Comparison of ENCODE assay signal across 8 cellular contexts in the genomic region with DNA sequence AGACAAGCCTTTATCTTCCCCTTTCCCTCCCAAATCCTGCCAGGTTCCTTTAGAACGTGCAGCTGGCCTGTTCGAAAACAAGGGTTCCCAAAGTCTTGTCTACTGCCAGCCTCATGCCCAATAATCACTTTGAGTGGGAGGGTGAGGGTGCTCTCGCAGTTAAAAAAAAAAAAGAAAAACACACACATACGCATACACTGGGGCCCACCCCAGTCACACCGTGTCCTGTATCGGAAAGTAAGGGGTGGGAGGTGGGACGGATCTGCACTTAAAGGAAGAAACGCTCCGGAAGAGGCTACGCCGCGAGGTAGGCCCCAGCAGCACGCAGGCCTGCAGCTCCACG. TPM values are rescaled to one million over a fixed set of nuclear protein-coding genes. Genes with fewer than 3 reads are reported as not detected.
DNase-seq lines count a peak whose midpoint lies in the region; ATAC-seq and TF ChIP-seq lines count a peak whose summit lies in the region.

No MANE protein-coding gene starts in this region.

- H3K4me3 ChIP-seq in GM23338 = peak overlapping the region; percentile 93
- peak overlapping the region; percentile 96 for H3K4me3 ChIP-seq in OCI-LY3 (ENCODE audit: low read length)

- H3K9me3 Mint-ChIP-seq in GM23338 = no peaks in the 10 kb centered on the region; the same call in 2 of the 3 replicates
- H3K9me3 Mint-ChIP-seq in central memory CD8-positive, alpha-beta T cell = no peaks in the 10 kb centered on the region
- H3K9me3 Mint-ChIP-seq in natural killer cell treated with Interleukin-12 subunit alpha and Interleukin-12 subunit beta and Interleukin-15 and Interleukin-18, amount 100 ng/mL, for 72 hours = no peaks in the 10 kb centered on the region

- H3K27me3 ChIP-seq in GM23338 (ENCODE audit: insufficient read depth) (no peaks in the 10 kb centered on the region), OCI-LY3 (ENCODE audit: low read depth, low read length) (no peaks in the 10 kb centered on the region)

- H4K20me1 ChIP-seq in GM23338 (replicated peaks; ENCODE audit: insufficient read depth) = peaks cover 20% of the 10 kb centered on the region
- peaks cover 22% of the 10 kb centered on the region for H4K20me1 ChIP-seq in OCI-LY3 (ENCODE audit: insufficient read depth, low read length)

- DNase-seq in GF-D8 (lab: John Stamatoyannopoulos, UW) (peak; percentile 80), GM23338 (ENCODE audit: low spot score) (peak; percentile 42), iPS-NIHi11 (ENCODE audit: low spot score) (no peak), globus pallidus (ENCODE audit: low spot score) (no peak), dedifferentiated amniotic fluid mesenchymal stem cell (ENCODE audit: extremely low spot score) (no peak)
- no peak for DNase-seq in central memory CD8-positive, alpha-beta T cell (ENCODE audit: low spot score in 2 of 2)
- DNase-seq in natural killer cell treated with Interleukin-12 subunit alpha and Interleukin-12 subunit beta and Interleukin-15 and Interleukin-18, amount 100 ng/mL, for 72 hours (ENCODE audit: low spot score) = peak; percentile 70

- no peaks in the 10 kb centered on the region for H3F3A ChIP-seq in GM23338 (replicated peaks; ENCODE audit: low read depth)

- no peaks in the 10 kb centered on the region for H3K27me3 Mint-ChIP-seq in GM23338 (ENCODE audit: insufficient read depth, low read depth, poor library complexity)
- H3K27me3 Mint-ChIP-seq in central memory CD8-positive, alpha-beta T cell = no peaks in the 10 kb centered on the region
- H3K27me3 Mint-ChIP-seq in natural killer cell treated with Interleukin-12 subunit alpha and Interleukin-12 subunit beta and Interleukin-15 and Interleukin-18, amount 100 ng/mL, for 72 hours = no peaks in the 10 kb centered on the region

- peak; percentile 5 for ATAC-seq in GM23338
- peak; percentile 55 for ATAC-seq in central memory CD8-positive, alpha-beta T cell (replicated peaks; ENCODE audit: extremely low read depth, poor library complexity, severe bottlenecking)
- peak in 1 of 2 donors; percentile 74 for ATAC-seq in natural killer cell treated with Interleukin-12 subunit alpha and Interleukin-12 subunit beta and Interleukin-15 and Interleukin-18, amount 100 ng/mL, for 72 hours

- TF ChIP-seq CTCF in GM23338 (conservative IDR thresholded peaks at IDR 0.05; ENCODE audit: low read depth in 2 of 2) (no peak), OCI-LY3 (IDR thresholded peaks at IDR 0.05; ENCODE audit: low read depth, low read length) (no peak)

- peaks cover 38% of the 10 kb centered on the region for H3K36me3 Mint-ChIP-seq in GM23338 (ENCODE audit: low read depth)
- peaks cover 11% of the 10 kb centered on the region for H3K36me3 Mint-ChIP-seq in central memory CD8-positive, alpha-beta T cell (ENCODE audit: insufficient read depth)
- peaks cover 12% of the 10 kb centered on the region for H3K36me3 Mint-ChIP-seq in natural killer cell treated with Interleukin-12 subunit alpha and Interleukin-12 subunit beta and Interleukin-15 and Interleukin-18, amount 100 ng/mL, for 72 hours

- H3K9me3 ChIP-seq in OCI-LY3 (ENCODE audit: insufficient read depth, low read length) = no peaks in the 10 kb centered on the region

- H3K9ac ChIP-seq in OCI-LY3 (ENCODE audit: low read length) = peak overlapping the region; percentile 97

- peaks cover 13% of the 10 kb centered on the region; the same call in 1 of the 2 replicates for H3K36me3 ChIP-seq in GM23338 (ENCODE audit: insufficient read depth)
- peaks cover 35% of the 10 kb centered on the region for H3K36me3 ChIP-seq in OCI-LY3 (replicated peaks; ENCODE audit: low read depth, low read length)

- no peaks in the 10 kb centered on the region for H3K9me2 ChIP-seq in GM23338 (ENCODE audit: insufficient read depth)

- peak overlapping the region; percentile 90 for H3K27ac ChIP-seq in GM23338 (ENCODE audit: low read depth)
- H3K27ac ChIP-seq in OCI-LY3 (ENCODE audit: low read length) = peak overlapping the region; percentile 93

- peak overlapping the region; percentile 100 for H3K27ac Mint-ChIP-seq in GM23338
- peak overlapping the region; percentile 96 for H3K27ac Mint-ChIP-seq in central memory CD8-positive, alpha-beta T cell (ENCODE audit: low read depth)
- peak overlapping the region; percentile 95 to 98 for H3K27ac Mint-ChIP-seq in natural killer cell treated with Interleukin-12 subunit alpha and Interleukin-12 subunit beta and Interleukin-15 and Interleukin-18, amount 100 ng/mL, for 72 hours

- peaks cover 24% of the 10 kb centered on the region for H3K4me1 ChIP-seq in GM23338 (ENCODE audit: insufficient read depth)
- peaks cover 26% of the 10 kb centered on the region for H3K4me1 ChIP-seq in OCI-LY3 (ENCODE audit: low read length)

- peak overlapping the region; percentile 91 for H3K4me2 ChIP-seq in GM23338
- peak overlapping the region; percentile 77 for H3K4me2 ChIP-seq in OCI-LY3 (ENCODE audit: low read length)

- peak overlapping the region; percentile 99 for H3K4me3 Mint-ChIP-seq in GM23338
- peak overlapping the region; percentile 89 for H3K4me3 Mint-ChIP-seq in central memory CD8-positive, alpha-beta T cell
- peak overlapping the region; percentile 89 for H3K4me3 Mint-ChIP-seq in natural killer cell treated with Interleukin-12 subunit alpha and Interleukin-12 subunit beta and Interleukin-15 and Interleukin-18, amount 100 ng/mL, for 72 hours

- peaks cover 56% of the 10 kb centered on the region for H3K79me2 ChIP-seq in GM23338 (replicated peaks; ENCODE audit: insufficient read depth)
- H3K79me2 ChIP-seq in OCI-LY3 (ENCODE audit: low read length) = peaks cover 79% of the 10 kb centered on the region

- H2AFZ ChIP-seq in GM23338 (0 out of 2 replicates have a peak overlapping the region, but pooled peaks have one; percentile 44), OCI-LY3 (ENCODE audit: low read depth, low read length) (0 out of 2 replicates have a peak overlapping the region, but pooled peaks have one; percentile 66)

- H3K4me1 Mint-ChIP-seq in GM23338 = peaks cover 49% of the 10 kb centered on the region
- H3K4me1 Mint-ChIP-seq in central memory CD8-positive, alpha-beta T cell = peaks cover 42% of the 10 kb centered on the region
- peaks cover 25 to 39% of the 10 kb centered on the region in 2 donors for H3K4me1 Mint-ChIP-seq in natural killer cell treated with Interleukin-12 subunit alpha and Interleukin-12 subunit beta and Interleukin-15 and Interleukin-18, amount 100 ng/mL, for 72 hours (ENCODE audit: low read depth in 2 of 2)

TF ChIP-seq in GM23338, 12 proteins besides CTCF, POLR2A, EP300 and RAD21 (continues in another document):
- no peak for TF ChIP-seq ZNF114 (CRISPR knock-in tag; IDR thresholded peaks at IDR 0.05)
- TF ChIP-seq, protein P1, sequence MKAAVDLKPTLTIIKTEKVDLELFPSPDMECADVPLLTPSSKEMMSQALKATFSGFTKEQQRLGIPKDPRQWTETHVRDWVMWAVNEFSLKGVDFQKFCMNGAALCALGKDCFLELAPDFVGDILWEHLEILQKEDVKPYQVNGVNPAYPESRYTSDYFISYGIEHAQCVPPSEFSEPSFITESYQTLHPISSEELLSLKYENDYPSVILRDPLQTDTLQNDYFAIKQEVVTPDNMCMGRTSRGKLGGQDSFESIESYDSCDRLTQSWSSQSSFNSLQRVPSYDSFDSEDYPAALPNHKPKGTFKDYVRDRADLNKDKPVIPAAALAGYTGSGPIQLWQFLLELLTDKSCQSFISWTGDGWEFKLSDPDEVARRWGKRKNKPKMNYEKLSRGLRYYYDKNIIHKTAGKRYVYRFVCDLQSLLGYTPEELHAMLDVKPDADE (IDR thresholded peaks at IDR 0.05) = no peak
- TF ChIP-seq STAT1 (IDR thresholded peaks at IDR 0.05; ENCODE audit: unreplicated experiment) = no peak
- TF ChIP-seq ZNF331 (CRISPR knock-in tag; IDR thresholded peaks at IDR 0.05; ENCODE audit: low read depth) = no peak
- TF ChIP-seq CREB1 (CRISPR knock-in tag; IDR thresholded peaks at IDR 0.05; ENCODE audit: low read depth) = no peak
- TF ChIP-seq NANOG (IDR thresholded peaks at IDR 0.05; ENCODE audit: borderline replicate concordance) = no peak
- TF ChIP-seq JUNB (IDR thresholded peaks at IDR 0.05; ENCODE audit: unreplicated experiment) = no peak
- no peak for TF ChIP-seq EZH2 (IDR thresholded peaks at IDR 0.05; ENCODE audit: low read depth, unreplicated experiment)

RNA-seq across cellular contexts. Expression of a gene that starts 0.5 kb away (rescaled TPM):
- total RNA-seq in GM23338 (2014; rRNA removed; shearing (Covaris generic)) = 73.7 and 80.2 TPM in 2 replicates
- polyA plus RNA-seq in GM23338 (2016; fragmentation: Nextera tagmentation; extraction: Ambion mirVana) = 139 and 140 TPM in 2 replicates
- 10 to 100 TPM; 37.8 to 43.6 TPM for total RNA-seq in natural killer cell treated with Interleukin-12 subunit alpha and Interleukin-12 subunit beta and Interleukin-15 and Interleukin-18, amount 100 ng/mL, for 72 hours

Comparison
In these comparisons a context has a peak if more than half of its experiments do, and no peak if none do; other contexts are left out.
1. DNase-seq: peak in GF-D8 (single experiment), GM23338 (single experiment) and natural killer cell treated with Interleukin-12 subunit alpha and Interleukin-12 subunit beta and Interleukin-15 and Interleukin-18, amount 100 ng/mL, for 72 hours (single experiment); none in central memory CD8-positive, alpha-beta T cell (0 of 2), iPS-NIHi11 (single experiment), globus pallidus (single experiment) and dedifferentiated amniotic fluid mesenchymal stem cell (single experiment).
2. Peak in every context shown above with its lines, with median percentiles within 50 percentile points of each other: H3K27ac Mint-ChIP-seq and H3K4me3 Mint-ChIP-seq.